In the genomic region with DNA sequence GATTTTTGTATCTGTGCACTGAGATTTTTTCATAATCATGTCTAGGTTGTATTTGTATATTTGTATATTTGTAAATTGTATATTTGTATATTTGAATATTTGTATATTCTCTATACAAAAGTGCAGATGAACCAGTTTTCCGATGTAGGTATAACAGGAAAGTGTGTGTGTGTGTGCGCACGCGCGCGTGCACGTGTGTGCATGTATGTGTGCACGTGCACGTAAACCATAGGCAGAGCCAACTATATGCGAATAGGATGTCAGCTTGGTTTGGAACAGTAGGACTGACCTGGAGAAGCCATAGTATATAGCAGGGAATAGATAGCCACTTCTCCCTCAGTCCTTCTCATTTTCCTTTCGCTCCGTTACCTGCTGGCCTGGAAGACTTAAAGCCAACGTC, we compare ENCODE assay signal across 1 cellular context.
A peak's percentile ranks its signal among the peaks of the same experiment; 100 is the strongest.
TF ChIP-seq lines count a peak whose summit lies in the region.

No MANE protein-coding gene starts in this region.

TF ChIP-seq in HepG2, 621 proteins besides CTCF, POLR2A, EP300 and RAD21 (continued from another document):
- TF ChIP-seq, protein P1, sequence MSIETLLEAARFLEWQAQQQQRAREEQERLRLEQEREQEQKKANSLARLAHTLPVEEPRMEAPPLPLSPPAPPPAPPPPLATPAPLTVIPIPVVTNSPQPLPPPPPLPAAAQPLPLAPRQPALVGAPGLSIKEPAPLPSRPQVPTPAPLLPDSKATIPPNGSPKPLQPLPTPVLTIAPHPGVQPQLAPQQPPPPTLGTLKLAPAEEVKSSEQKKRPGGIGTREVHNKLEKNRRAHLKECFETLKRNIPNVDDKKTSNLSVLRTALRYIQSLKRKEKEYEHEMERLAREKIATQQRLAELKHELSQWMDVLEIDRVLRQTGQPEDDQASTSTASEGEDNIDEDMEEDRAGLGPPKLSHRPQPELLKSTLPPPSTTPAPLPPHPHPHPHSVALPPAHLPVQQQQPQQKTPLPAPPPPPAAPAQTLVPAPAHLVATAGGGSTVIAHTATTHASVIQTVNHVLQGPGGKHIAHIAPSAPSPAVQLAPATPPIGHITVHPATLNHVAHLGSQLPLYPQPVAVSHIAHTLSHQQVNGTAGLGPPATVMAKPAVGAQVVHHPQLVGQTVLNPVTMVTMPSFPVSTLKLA (IDR thresholded peaks at IDR 0.05) = peak; percentile 64
TF ChIP-seq in HepG2: peak in this region for 1.
